Comparison of ENCODE assay signal across 1 cellular context in genomic region chr4:30068234-30068633, GRCh38.
TF ChIP-seq lines count a peak whose summit lies in the region.

No MANE protein-coding gene starts in this region.

TF ChIP-seq in SK-N-SH treated with all-trans-retinoic acid at 6 μM for 48 hours, 23 proteins besides CTCF, POLR2A, EP300 and RAD21 (continued from another document):
- TF ChIP-seq ZNF565 (CRISPR knock-in tag; conservative IDR thresholded peaks at IDR 0.05; ENCODE audit: low read depth) (no peak), TSHZ2 (CRISPR knock-in tag; IDR thresholded peaks at IDR 0.05) (no peak), ZNF70 (CRISPR knock-in tag; IDR thresholded peaks at IDR 0.05) (no peak), ZFP30 (CRISPR knock-in tag; IDR thresholded peaks at IDR 0.05) (no peak), BACH2 (CRISPR knock-in tag; IDR thresholded peaks at IDR 0.05; ENCODE audit: borderline replicate concordance) (no peak), ESRRG (CRISPR knock-in tag; IDR thresholded peaks at IDR 0.05) (no peak)
